In the genomic region with DNA sequence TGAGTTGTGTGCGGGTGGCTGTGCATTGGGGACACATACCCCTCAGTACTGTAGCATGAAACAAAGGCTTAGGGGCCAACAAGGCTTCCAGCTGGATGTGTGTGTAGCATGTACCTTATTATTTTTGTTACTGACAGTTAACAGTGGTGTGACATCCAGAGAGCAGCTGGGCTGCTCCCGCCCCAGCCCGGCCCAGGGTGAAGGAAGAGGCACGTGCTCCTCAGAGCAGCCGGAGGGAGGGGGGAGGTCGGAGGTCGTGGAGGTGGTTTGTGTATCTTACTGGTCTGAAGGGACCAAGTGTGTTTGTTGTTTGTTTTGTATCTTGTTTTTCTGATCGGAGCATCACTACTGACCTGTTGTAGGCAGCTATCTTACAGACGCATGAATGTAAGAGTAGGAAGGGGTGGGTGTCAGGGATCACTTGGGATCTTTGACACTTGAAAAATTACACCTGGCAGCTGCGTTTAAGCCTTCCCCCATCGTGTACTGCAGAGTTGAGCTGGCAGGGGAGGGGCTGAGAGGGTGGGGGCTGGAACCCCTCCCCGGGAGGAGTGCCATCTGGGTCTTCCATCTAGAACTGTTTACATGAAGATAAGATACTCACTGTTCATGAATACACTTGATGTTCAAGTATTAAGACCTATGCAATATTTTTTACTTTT, we compare ENCODE assay signal across 9 cellular contexts. TPM values are rescaled to one million over a fixed set of nuclear protein-coding genes. Genes with fewer than 3 reads are reported as not detected.
DNase-seq lines count a peak whose midpoint lies in the region; ATAC-seq, FAIRE-seq and TF ChIP-seq lines count a peak whose summit lies in the region.
"Had no signal": no experiment of that assay in that cellular context is flagged by ENCODE, and none has a peak within 500 bp of the region (broad histone marks: within the 10 kb centered on the region; RNA-seq: fewer than 3 reads in every experiment).

No MANE protein-coding gene starts in this region.

- peak overlapping the region; percentile 55 for H3K27ac Mint-ChIP-seq in mesothelial cell of epicardium

- peaks cover 42% of the 10 kb centered on the region for H3K4me1 Mint-ChIP-seq in mesothelial cell of epicardium

- H3K36me3 Mint-ChIP-seq in mesothelial cell of epicardium: peaks cover 8% of the 10 kb centered on the region

- no peak for ATAC-seq in HG03457 (IDR thresholded peaks at IDR 0.05; ENCODE audit: unreplicated experiment)

- H3K9me3 ChIP-seq in uterus: no peaks in the 10 kb centered on the region

- H3K27me3 ChIP-seq in bronchial epithelial cell (ENCODE audit: control insufficient read depth, insufficient read depth, low read length) (no peaks in the 10 kb centered on the region), uterus (no peaks in the 10 kb centered on the region)

- intact Hi-C loops in uterus (cut with DNase I; ENCODE audit: low total_unique reads): loop anchor here (10.0 kb wide), 2 partner anchors 59 to 61 kb away; partner anchors contain the start of genes ANAPC16 and ASCC1

- DNase-seq in GM12864 (ENCODE audit: low read depth): no peak
- peak; percentile 42 to 72 for DNase-seq in NCI-H524 (lab: John Stamatoyannopoulos, UW)
- DNase-seq in bronchial epithelial cell (ENCODE audit: low read depth): no peak
- no peak for DNase-seq in mesothelial cell of epicardium (ENCODE audit: low spot score in 2 of 2, unreplicated experiment in 2 of 2)
- no peak for DNase-seq in uterus
- DNase-seq in NOMO-1 (lab: John Stamatoyannopoulos, UW; ENCODE audit: unreplicated experiment in 2 of 2): no peak
- no peak for DNase-seq in SW480 (ENCODE audit: low spot score)

- no peak for FAIRE-seq in bronchial epithelial cell (lab: Jason Lieb, UNC)
- FAIRE-seq: TTC549 had no signal

- H3K9me3 Mint-ChIP-seq in mesothelial cell of epicardium: no peaks in the 10 kb centered on the region

- peak overlapping the region; percentile 90 to 92 for H3K27ac ChIP-seq in uterus

- H3K4me3 ChIP-seq in GM12864 (ENCODE audit: low read depth, low read length): peak overlapping the region; percentile 97
- H3K4me3 ChIP-seq in bronchial epithelial cell (ENCODE audit: low read depth, low read length): peak overlapping the region; percentile 80
- peak overlapping the region; percentile 77 to 97 for H3K4me3 ChIP-seq in uterus

- peak overlapping the region; percentile 93 for H3K4me3 Mint-ChIP-seq in mesothelial cell of epicardium

- peaks cover 18% of the 10 kb centered on the region for H3K36me3 ChIP-seq in bronchial epithelial cell (ENCODE audit: control insufficient read depth, insufficient read depth, low read length)
- H3K36me3 ChIP-seq in uterus: no peaks in the 10 kb centered on the region

- no peak for TF ChIP-seq POLR2A in uterus (IDR thresholded peaks at IDR 0.05)

- TF ChIP-seq CTCF in GM12864 (IDR thresholded peaks at IDR 0.05; ENCODE audit: low read depth, low read length, missing control alignments): no peak
- TF ChIP-seq CTCF in bronchial epithelial cell (IDR thresholded peaks at IDR 0.05; ENCODE audit: insufficient read depth, low read length, severe bottlenecking): no peak
- TF ChIP-seq CTCF in mesothelial cell of epicardium (IDR thresholded peaks at IDR 0.05; ENCODE audit: unreplicated experiment): no peak
- no peak for TF ChIP-seq CTCF in uterus (IDR thresholded peaks at IDR 0.05)

- H3K4me1 ChIP-seq in uterus: peaks cover 5 to 9% of the 10 kb centered on the region in 2 donors

- H3K27me3 Mint-ChIP-seq in mesothelial cell of epicardium (ENCODE audit: low read depth): no peaks in the 10 kb centered on the region

RNA-seq across cellular contexts. Expression of gene DDIT4, which starts 1.8 kb away (rescaled TPM):
- 2,437 and 2,447 TPM in 2 replicates for total RNA-seq in bronchial epithelial cell
- 61.6 to 62.5 TPM (median 61.9 TPM) in 3 replicates for total RNA-seq in mesothelial cell of epicardium
- 100 to 1,000 TPM; 118 to 210 (median 145) TPM for total RNA-seq in uterus

RNA-seq across cellular contexts. Expression of gene ASCC1, which starts 59.4 kb away (rescaled TPM):
- 22.4 and 23.3 TPM in 2 replicates for total RNA-seq in bronchial epithelial cell
- 35.2 to 36.6 TPM (median 36.4 TPM) in 3 replicates for total RNA-seq in mesothelial cell of epicardium
- total RNA-seq in uterus: 100 to 1,000 TPM in 1 of 4 donors, 10 to 100 TPM in 3; 17.9 to 156 (median 38.4) TPM

RNA-seq across cellular contexts. Expression of gene ANAPC16, which starts 59.7 kb away (rescaled TPM):
- 138 and 166 TPM in 2 replicates for total RNA-seq in bronchial epithelial cell
- 74.3 to 80.5 TPM (median 78.7 TPM) in 3 replicates for total RNA-seq in mesothelial cell of epicardium
- 100 to 1,000 TPM in 2 of 4 donors, 10 to 100 TPM in 2; 83.8 to 144 (median 101) TPM for total RNA-seq in uterus

Comparison
In these comparisons a context has a peak if more than half of its experiments do, and no peak if none do; other contexts are left out.
1. DNase-seq: peak in NCI-H524 (2 of 2); none in GM12864 (single experiment), bronchial epithelial cell (single experiment), mesothelial cell of epicardium (0 of 2), uterus (0 of 2), NOMO-1 (0 of 2) and SW480 (single experiment).
2. RNA of gene DDIT4, which starts 1.8 kb away (total RNA-seq): 2,437 to 2,447 TPM in bronchial epithelial cell; 118 to 210 TPM in uterus and 61.6 to 62.5 TPM in mesothelial cell of epicardium; every median in the first group is over 10 times any median in the second.
3. Peak in every context shown above with its lines, with median percentiles within 50 percentile points of each other: H3K4me3 ChIP-seq.